ENCODE assay signal across 7 cellular contexts in the genomic region with DNA sequence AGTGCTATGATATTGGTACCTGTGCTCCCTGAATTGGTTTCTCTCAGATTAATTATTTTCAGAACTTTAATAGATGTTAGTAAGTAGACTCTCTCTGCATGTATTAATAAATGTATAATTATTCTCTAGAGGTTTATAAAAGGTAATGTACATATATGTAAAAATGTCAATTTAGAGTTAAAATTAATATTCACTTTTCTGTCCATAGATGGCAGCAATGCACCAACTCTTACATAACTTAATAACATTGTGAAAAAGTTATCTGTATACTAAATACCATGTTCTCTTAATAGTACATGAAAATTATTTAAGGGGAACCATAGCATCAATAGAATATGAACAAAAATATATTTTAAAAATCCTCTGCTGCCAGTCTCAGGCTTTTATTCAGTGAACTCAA.
A peak's percentile ranks its signal among the peaks of the same experiment; 100 is the strongest.
DNase-seq lines count a peak whose midpoint lies in the region; ATAC-seq and TF ChIP-seq lines count a peak whose summit lies in the region.

No MANE protein-coding gene starts in this region.

- no peaks in the 10 kb centered on the region for H3K9me3 Mint-ChIP-seq in mesothelial cell of epicardium

- H3K36me3 Mint-ChIP-seq in mesothelial cell of epicardium, result no peaks in the 10 kb centered on the region

- no peak overlapping the region for H3K4me3 Mint-ChIP-seq in mesothelial cell of epicardium

- no peaks in the 10 kb centered on the region for H3K36me3 ChIP-seq in adipocyte (ENCODE audit: control insufficient read depth, insufficient read depth, low read length, severe bottlenecking)
- no peaks in the 10 kb centered on the region for H3K36me3 ChIP-seq in suprapubic skin

- H3K9me3 ChIP-seq in adipocyte (ENCODE audit: control insufficient read depth, low read length) (no peaks in the 10 kb centered on the region), suprapubic skin (no peaks in the 10 kb centered on the region)

- H3K27me3 ChIP-seq in adipocyte (replicated peaks; ENCODE audit: control insufficient read depth, insufficient read depth, low read length) (no peaks in the 10 kb centered on the region), suprapubic skin (no peaks in the 10 kb centered on the region)

- TF ChIP-seq CTCF in GM12872 (IDR thresholded peaks at IDR 0.05; ENCODE audit: insufficient read depth, low read depth, low read length) (peak; percentile 24; the same call in 1 of the 3 replicates), mesothelial cell of epicardium (IDR thresholded peaks at IDR 0.05; ENCODE audit: unreplicated experiment) (peak; percentile 72), suprapubic skin (IDR thresholded peaks at IDR 0.05) (no peak)

- H3K4me3 ChIP-seq in adipocyte (ENCODE audit: low read length) (no peak overlapping the region), suprapubic skin (no peak overlapping the region)

- ATAC-seq in HG03432 (IDR thresholded peaks at IDR 0.05; ENCODE audit: unreplicated experiment), result peak; percentile 71
- ATAC-seq in esophagus mucosa, result no peak
- ATAC-seq in GM21381 (IDR thresholded peaks at IDR 0.05; ENCODE audit: unreplicated experiment), result no peak

- H3K27ac ChIP-seq in suprapubic skin, result no peak overlapping the region

- H3K27me3 Mint-ChIP-seq in mesothelial cell of epicardium (ENCODE audit: low read depth), result no peaks in the 10 kb centered on the region

- peak; percentile 56 for DNase-seq in adipocyte (ENCODE audit: low read depth)
- no peak for DNase-seq in mesothelial cell of epicardium (ENCODE audit: low spot score in 2 of 2, unreplicated experiment in 2 of 2)
- DNase-seq in suprapubic skin (ENCODE audit: low spot score in 2 of 2), result no peak

- TF ChIP-seq EP300 in suprapubic skin (IDR thresholded peaks at IDR 0.05), result no peak

- no peak overlapping the region for H3K9ac ChIP-seq in adipocyte (ENCODE audit: low read length)

- no peaks in the 10 kb centered on the region for H3K4me1 ChIP-seq in adipocyte (ENCODE audit: control insufficient read depth, insufficient read depth, low read length)
- no peaks in the 10 kb centered on the region for H3K4me1 ChIP-seq in suprapubic skin

- TF ChIP-seq POLR2A in suprapubic skin (IDR thresholded peaks at IDR 0.05), result no peak

- peaks cover 5% of the 10 kb centered on the region for H3K4me1 Mint-ChIP-seq in mesothelial cell of epicardium

- H3K27ac Mint-ChIP-seq in mesothelial cell of epicardium, result no peak overlapping the region

Comparison
In these comparisons a context has a peak if more than half of its experiments do, and no peak if none do; other contexts are left out.
1. CTCF ChIP-seq: peak in GM12872 (single experiment) and mesothelial cell of epicardium (single experiment); none in suprapubic skin (0 of 2).